ENCODE assay signal across 18 cellular contexts in the genomic region with DNA sequence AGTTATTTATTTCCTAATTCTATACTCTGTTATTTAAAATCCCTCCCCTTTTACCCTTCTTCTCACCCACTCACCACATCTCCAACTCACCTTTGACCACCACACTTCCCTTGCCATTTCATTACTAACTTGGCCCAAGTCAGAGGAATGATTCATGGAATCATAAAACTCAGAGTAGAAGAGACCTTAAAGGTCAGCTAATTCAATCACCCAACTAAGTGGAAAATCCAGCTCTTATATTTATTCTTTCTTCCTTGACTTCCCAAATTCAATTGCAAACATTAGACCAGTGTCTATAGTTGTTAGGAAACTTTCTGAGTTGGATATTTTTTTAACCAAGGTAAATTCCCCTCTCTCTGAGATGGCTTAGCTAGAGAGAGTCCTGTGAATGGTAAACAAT.
"Had no signal": no experiment of that assay in that cellular context is flagged by ENCODE, and none has a peak within 500 bp of the region (broad histone marks: within the 10 kb centered on the region; RNA-seq: fewer than 3 reads in every experiment).

No MANE protein-coding gene starts in this region.

- H3K4me3 ChIP-seq: heart right ventricle, lung, prostate gland, sigmoid colon, suprapubic skin, transverse colon, upper lobe of right lung, uterus had no signal

- DNase-seq: cortex of kidney; effector memory CD8-positive, alpha-beta T cell; foreskin fibroblast; glutamatergic neuron; heart right ventricle; hippocampal formation; natural killer cell; right cardiac atrium; sigmoid colon; stimulated activated CD4-positive, alpha-beta T cell treated with anti-CD3 and anti-CD28 coated beads, Interleukin-2, amount 100 ng/mL, for 24 hours; stimulated activated CD4-positive, alpha-beta T cell treated with anti-CD3 and anti-CD28 coated beads, Interleukin-4, amount 100 ng/mL, for 24 hours; stimulated activated naive CD4-positive, alpha-beta T cell treated with Interleukin-2 at 50 U/mL for 16 hours; transverse colon; upper lobe of right lung; uterus had no signal
